ENCODE assay signal across 6 cellular contexts in the genomic region with DNA sequence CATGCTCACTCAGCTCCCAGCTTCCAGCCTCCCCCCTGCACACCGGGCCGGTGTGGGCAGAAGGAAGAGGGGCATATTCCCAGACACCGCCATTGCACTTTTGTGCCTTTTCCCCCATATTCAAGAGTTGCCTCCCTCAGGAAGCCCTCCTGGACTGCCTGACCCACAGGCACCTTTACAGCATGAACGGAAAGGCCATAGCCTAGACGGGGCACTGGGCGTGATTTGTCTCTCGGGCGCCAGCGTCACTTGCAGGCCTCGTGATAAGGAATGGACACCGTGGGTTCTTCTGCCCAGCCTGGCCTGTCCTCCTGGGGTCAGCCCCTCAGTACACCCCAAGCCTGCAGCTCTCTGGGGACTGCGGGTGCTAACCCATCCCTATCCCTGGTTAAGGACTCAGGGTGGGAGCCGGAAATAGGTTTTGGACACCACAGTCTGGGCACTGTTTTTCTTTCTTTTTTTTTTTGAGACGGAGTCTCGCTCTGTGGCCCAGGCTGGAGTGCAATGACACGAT. TPM values are rescaled to one million over a fixed set of nuclear protein-coding genes. Genes with fewer than 3 reads are reported as not detected.
DNase-seq lines count a peak whose midpoint lies in the region; ATAC-seq and TF ChIP-seq lines count a peak whose summit lies in the region.

No MANE protein-coding gene starts in this region.

- H3K9me3 ChIP-seq in heart left ventricle = no peaks in the 10 kb centered on the region
- no peaks in the 10 kb centered on the region for H3K9me3 ChIP-seq in tibial nerve

- H3K36me3 ChIP-seq in heart left ventricle = peaks cover 0 to 23% (median 8%) of the 10 kb centered on the region in 9 donors
- H3K36me3 ChIP-seq in tibial nerve = peaks cover 3 to 32% (median 6%) of the 10 kb centered on the region in 3 donors

- no peaks in the 10 kb centered on the region for H3K27me3 ChIP-seq in heart left ventricle
- H3K27me3 ChIP-seq in tibial nerve = no peaks in the 10 kb centered on the region

- H3K36me3 Mint-ChIP-seq in activated CD4-positive, alpha-beta T cell treated with anti-CD3 and anti-CD28 coated beads, Interleukin-2, amount 10 ng/mL, durations not matched to agents 24 days and 14 days (ENCODE audit: low read depth) = peaks cover 27% of the 10 kb centered on the region

- peaks cover 24% of the 10 kb centered on the region for H3K4me1 Mint-ChIP-seq in activated CD4-positive, alpha-beta T cell treated with anti-CD3 and anti-CD28 coated beads, Interleukin-2, amount 10 ng/mL, durations not matched to agents 24 days and 14 days

- H3K4me3 ChIP-seq in heart left ventricle (peak overlapping the region; percentile 12 to 100 (median 90)), tibial nerve (peak overlapping the region; percentile 89 to 100 (median 98))

- no peak for TF ChIP-seq EP300 in tibial nerve (IDR thresholded peaks at IDR 0.05)

- intact Hi-C loops in activated CD4-positive, alpha-beta T cell treated with anti-CD3 and anti-CD28 coated beads, Interleukin-2, amount 10 ng/mL, durations not matched to agents 24 days and 14 days (cut with micrococcal nuclease) = loop anchor here (5.0 kb wide), 1 partner anchor 66 kb away; no protein-coding TSS in a partner anchor
- intact Hi-C loops in heart left ventricle (cut with DNase I) = loop anchor here in 8 of 10 donors (2.0 to 5.0 kb wide), 4 partner anchors 45 to 161 kb away; a partner anchor contains a TSS

- WGBS in heart left ventricle, 4 donors = 11 to 15% (median 12%) methylated on average over 16 of the region's 16 CpGs
- 14 to 15% methylated on average over 16 of the region's 16 CpGs for WGBS in tibial nerve, 2 donors

- peak overlapping the region; percentile 95 for H3K4me3 Mint-ChIP-seq in activated CD4-positive, alpha-beta T cell treated with anti-CD3 and anti-CD28 coated beads, Interleukin-2, amount 10 ng/mL, durations not matched to agents 24 days and 14 days

- no peaks in the 10 kb centered on the region for H3K27me3 Mint-ChIP-seq in activated CD4-positive, alpha-beta T cell treated with anti-CD3 and anti-CD28 coated beads, Interleukin-2, amount 10 ng/mL, durations not matched to agents 24 days and 14 days

- H3K27ac Mint-ChIP-seq in activated CD4-positive, alpha-beta T cell treated with anti-CD3 and anti-CD28 coated beads, Interleukin-2, amount 10 ng/mL, durations not matched to agents 24 days and 14 days = peak overlapping the region; percentile 99

- TF ChIP-seq CTCF in heart left ventricle (IDR thresholded peaks at IDR 0.05) = peak in 1 of 12 donors; percentile 3
- no peak for TF ChIP-seq CTCF in tibial nerve (IDR thresholded peaks at IDR 0.05)

- no peaks in the 10 kb centered on the region for H3K9me3 Mint-ChIP-seq in activated CD4-positive, alpha-beta T cell treated with anti-CD3 and anti-CD28 coated beads, Interleukin-2, amount 10 ng/mL, durations not matched to agents 24 days and 14 days

- H3K4me1 ChIP-seq in heart left ventricle = peaks cover 0 to 45% (median 28%) of the 10 kb centered on the region in 12 donors
- peaks cover 0 to 30% (median 20%) of the 10 kb centered on the region in 4 donors for H3K4me1 ChIP-seq in tibial nerve

- TF ChIP-seq POLR2A in heart left ventricle (IDR thresholded peaks at IDR 0.05) (no peak), tibial nerve (IDR thresholded peaks at IDR 0.05) (no peak)

- ATAC-seq in heart left ventricle (peak in 1 of 4 donors; percentile 1), HG03457 (IDR thresholded peaks at IDR 0.05; ENCODE audit: unreplicated experiment) (no peak), HG02588 (IDR thresholded peaks at IDR 0.05; ENCODE audit: unreplicated experiment) (no peak)

- H3K27ac ChIP-seq in heart left ventricle (peak overlapping the region; percentile 25 to 97 (median 94)), tibial nerve (peak overlapping the region; percentile 61 to 95 (median 94))

- DNase-seq in activated CD4-positive, alpha-beta T cell treated with anti-CD3 and anti-CD28 coated beads, Interleukin-2, amount 10 ng/mL, durations not matched to agents 24 days and 14 days = no peak
- DNase-seq in activated CD4-positive, alpha-beta T cell treated with anti-CD3 and anti-CD28 coated beads for 1 hour = no peak
- peak in 2 of 5 donors; percentile 48 to 64 for DNase-seq in heart left ventricle
- DNase-seq in tibial nerve (ENCODE audit: low spot score in 2 of 2) = no peak

RNA-seq across cellular contexts. Expression of a gene that starts 0.9 kb away (rescaled TPM):
- 194 and 195 TPM in 2 replicates for total RNA-seq in activated CD4-positive, alpha-beta T cell treated with anti-CD3 and anti-CD28 coated beads, Interleukin-2, amount 10 ng/mL, durations not matched to agents 24 days and 14 days
- total RNA-seq in heart left ventricle = 100 to 1,000 TPM; 170 to 982 (median 690) TPM
- 100 to 1,000 TPM; 271 to 329 TPM for polyA plus RNA-seq in heart left ventricle
- 10 to 100 TPM; 58.8 to 95.7 (median 66.0) TPM for total RNA-seq in tibial nerve

RNA-seq across cellular contexts. Expression of a gene that starts 13.5 kb away (rescaled TPM):
- 132 and 140 TPM in 2 replicates for total RNA-seq in activated CD4-positive, alpha-beta T cell treated with anti-CD3 and anti-CD28 coated beads, Interleukin-2, amount 10 ng/mL, durations not matched to agents 24 days and 14 days
- 100 to 1,000 TPM in 2 of 9 donors, 10 to 100 TPM in 7; 38.6 to 107 (median 62.5) TPM for total RNA-seq in heart left ventricle
- polyA plus RNA-seq in heart left ventricle = 100 to 1,000 TPM; 110 to 146 TPM
- total RNA-seq in tibial nerve = 100 to 1,000 TPM in 1 of 4 donors, 10 to 100 TPM in 3; 62.9 to 144 (median 91.4) TPM

RNA-seq across cellular contexts. Expression of a gene that starts 38.1 kb away (rescaled TPM):
- total RNA-seq in activated CD4-positive, alpha-beta T cell treated with anti-CD3 and anti-CD28 coated beads, Interleukin-2, amount 10 ng/mL, durations not matched to agents 24 days and 14 days = 15.9 and 16.1 TPM in 2 replicates
- 10 to 100 TPM in 4 of 9 donors, 1 to 10 TPM in 5; 6.1 to 18.6 (median 9.6) TPM for total RNA-seq in heart left ventricle
- 1 to 10 TPM; 1.9 to 6.0 TPM for polyA plus RNA-seq in heart left ventricle
- 10 to 100 TPM; 19.4 to 32.7 (median 27.4) TPM for total RNA-seq in tibial nerve

RNA-seq across cellular contexts. Expression of a gene that starts 46.2 kb away (rescaled TPM):
- total RNA-seq in activated CD4-positive, alpha-beta T cell treated with anti-CD3 and anti-CD28 coated beads, Interleukin-2, amount 10 ng/mL, durations not matched to agents 24 days and 14 days = 147 and 154 TPM in 2 replicates
- 10 to 100 TPM; 13.2 to 38.0 (median 22.3) TPM for total RNA-seq in heart left ventricle
- polyA plus RNA-seq in heart left ventricle = 10 to 100 TPM; 13.4 to 40.2 TPM
- total RNA-seq in tibial nerve = 100 to 1,000 TPM in 1 of 4 donors, 10 to 100 TPM in 3; 23.4 to 299 (median 37.3) TPM
